8 cellular contexts compared by ENCODE assay signal in the genomic region with DNA sequence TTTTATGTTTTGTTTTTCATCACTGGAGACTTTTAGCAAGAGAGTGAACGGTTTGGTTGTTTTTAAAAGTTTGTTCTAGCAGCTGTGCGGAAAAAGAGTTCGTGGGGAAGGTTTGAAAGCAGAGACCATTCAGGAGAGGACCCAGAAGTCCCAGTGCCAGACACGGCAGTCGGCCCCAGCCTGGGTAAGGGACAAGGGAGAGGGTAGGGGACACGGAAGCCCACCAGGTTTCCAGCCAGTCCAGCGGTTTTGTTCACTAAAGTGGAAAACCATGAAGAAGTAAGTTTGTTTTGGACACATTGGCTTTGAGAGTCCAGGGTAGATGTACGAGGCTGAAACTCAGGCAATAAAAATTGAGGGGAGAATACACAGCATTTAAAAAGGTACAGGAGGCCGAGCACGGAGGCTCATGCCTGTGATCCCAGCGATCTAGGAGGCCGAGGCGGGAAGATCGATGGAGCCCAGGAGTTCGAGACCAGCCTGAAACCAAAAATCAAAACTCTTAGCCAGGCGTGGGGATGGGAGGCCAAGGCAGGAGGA. TPM values are rescaled to one million over a fixed set of nuclear protein-coding genes. Genes with fewer than 3 reads are reported as not detected.
DNase-seq lines count a peak whose midpoint lies in the region; ATAC-seq, FAIRE-seq and TF ChIP-seq lines count a peak whose summit lies in the region.

No MANE protein-coding gene starts in this region.

- WGBS in H9 (ENCODE audit: extremely low coverage, insufficient read length, low lambda C conversion rate) = no CpG with 5 or more reads among the region's 16 CpGs
- 82% methylated on average over 16 of the region's 16 CpGs for WGBS in hepatocyte (ENCODE audit: low lambda C conversion rate, missing lambda C conversion rate)
- WGBS in smooth muscle cell (ENCODE audit: low lambda C conversion rate) = 78% methylated on average over 16 of the region's 16 CpGs

- H2AFZ ChIP-seq in H9 (ENCODE audit: low read length) (no peak overlapping the region), hepatocyte (peak overlapping the region; percentile 47), smooth muscle cell (ENCODE audit: low read depth) (peak overlapping the region; percentile 9)

- POLR2A ChIA-PET in activated CD4-positive, alpha-beta memory T cell treated with anti-CD3 and anti-CD28 coated beads for 36 hours (lab: Charles Lee) = no interaction called here
- POLR2A ChIA-PET in GM10248 (lab: Yijun Ruan, JAX) = no interaction called here

- peak overlapping the region; percentile 63 for H3K18ac ChIP-seq in H9 (ENCODE audit: insufficient read length, low read depth, low read length)

- no peak for DNase-seq in H9
- DNase-seq in activated CD4-positive, alpha-beta memory T cell treated with anti-CD3 and anti-CD28 coated beads for 36 hours = no peak
- no peak for DNase-seq in hepatocyte (ENCODE audit: low spot score)
- no peak for DNase-seq in smooth muscle cell (lab: John Stamatoyannopoulos, UW; ENCODE audit: unreplicated experiment)
- no peak for DNase-seq in GM10248 (ENCODE audit: extremely low spot score)
- no peak for DNase-seq in NCI-H82 treated with DMSO at 0.1 percent for 48 hours (lab: John Stamatoyannopoulos, UW; ENCODE audit: unreplicated experiment)
- DNase-seq in HTR-8/SVneo (ENCODE audit: insufficient read length, low spot score) = no peak

- H2AK5ac ChIP-seq in H9 (ENCODE audit: insufficient read length, low read length) = no peak overlapping the region

- H3T11ph ChIP-seq in H9 (ENCODE audit: low read length) = no peak overlapping the region

- no peak overlapping the region for H3K56ac ChIP-seq in H9 (ENCODE audit: insufficient read length, low read depth, low read length)

- H3K4me1 ChIP-seq in H9 (ENCODE audit: insufficient read depth, low read length) (no peaks in the 10 kb centered on the region), hepatocyte (ENCODE audit: insufficient read depth) (peaks cover 4% of the 10 kb centered on the region), smooth muscle cell (ENCODE audit: low read depth) (peaks cover 3% of the 10 kb centered on the region)

- intact Hi-C loops in activated CD4-positive, alpha-beta memory T cell treated with anti-CD3 and anti-CD28 coated beads for 36 hours (cut with micrococcal nuclease) = no loop called here

- H3K9me3 ChIP-seq in H9 (ENCODE audit: control insufficient read depth, low read depth, low read length) (no peaks in the 10 kb centered on the region), hepatocyte (ENCODE audit: low read depth) (no peaks in the 10 kb centered on the region), smooth muscle cell (replicated peaks; ENCODE audit: low read depth) (no peaks in the 10 kb centered on the region)

- no peaks in the 10 kb centered on the region for H3K79me2 ChIP-seq in H9 (ENCODE audit: insufficient read depth, low read length)
- no peaks in the 10 kb centered on the region for H3K79me2 ChIP-seq in hepatocyte
- H3K79me2 ChIP-seq in smooth muscle cell (ENCODE audit: low read depth) = no peaks in the 10 kb centered on the region

- H3F3A ChIP-seq in smooth muscle cell (ENCODE audit: low read depth) = peaks cover 6% of the 10 kb centered on the region

- peak overlapping the region; percentile 78 to 83 for H3K4me3 Mint-ChIP-seq in H9
- H3K4me3 Mint-ChIP-seq in activated CD4-positive, alpha-beta memory T cell treated with anti-CD3 and anti-CD28 coated beads for 36 hours = peak overlapping the region; percentile 87

- H3K9me2 ChIP-seq in hepatocyte (replicated peaks; ENCODE audit: insufficient read depth) = no peaks in the 10 kb centered on the region

- H3K4me1 Mint-ChIP-seq in H9 = peaks cover 18 to 22% of the 10 kb centered on the region in 2 experiments
- H3K4me1 Mint-ChIP-seq in activated CD4-positive, alpha-beta memory T cell treated with anti-CD3 and anti-CD28 coated beads for 36 hours (ENCODE audit: low read depth) = peaks cover 59% of the 10 kb centered on the region

- H3K4me2 ChIP-seq in H9 (ENCODE audit: insufficient read depth, insufficient read length, low read length) = peak overlapping the region; percentile 28
- peak overlapping the region; percentile 67 for H3K4me2 ChIP-seq in hepatocyte
- H3K4me2 ChIP-seq in smooth muscle cell = peak overlapping the region; percentile 59

- TF ChIP-seq CTCF in H9 (conservative IDR thresholded peaks at IDR 0.05) (no peak), hepatocyte (IDR thresholded peaks at IDR 0.05; ENCODE audit: poor library complexity) (no peak), smooth muscle cell (IDR thresholded peaks at IDR 0.05; ENCODE audit: borderline replicate concordance, insufficient read depth, poor library complexity, severe bottlenecking) (no peak), GM10248 (IDR thresholded peaks at IDR 0.05; ENCODE audit: control extremely low read depth, extremely low read depth, low read depth, missing control alignments) (no peak)

- H3K27ac ChIP-seq in H9 (ENCODE audit: insufficient read length, low read depth, low read length) (no peak overlapping the region), hepatocyte (peak overlapping the region; percentile 43), smooth muscle cell (ENCODE audit: low read depth) (no peak overlapping the region)

- H3K4me3 ChIP-seq in hepatocyte (no peak overlapping the region), smooth muscle cell (peak overlapping the region; percentile 33)

- H3K9ac ChIP-seq in H9 (ENCODE audit: extremely low read depth, insufficient read length, low read length) (peak overlapping the region; percentile 19), smooth muscle cell (ENCODE audit: low read depth) (no peak overlapping the region)

- H3K9me3 Mint-ChIP-seq in H9 = peaks cover 0 to under 1% of the 10 kb centered on the region in 2 experiments
- peaks cover 3% of the 10 kb centered on the region for H3K9me3 Mint-ChIP-seq in activated CD4-positive, alpha-beta memory T cell treated with anti-CD3 and anti-CD28 coated beads for 36 hours

- no peak overlapping the region for H2BK120ac ChIP-seq in H9 (ENCODE audit: low read depth, low read length, poor library complexity, severe bottlenecking)

- no peak overlapping the region for H4K5ac ChIP-seq in H9 (ENCODE audit: insufficient read length, low read depth, low read length)

- H2BK12ac ChIP-seq in H9 (ENCODE audit: insufficient read length, low read depth, low read length) = no peak overlapping the region

- H4K20me1 ChIP-seq in H9 (ENCODE audit: control insufficient read depth, insufficient read depth, insufficient read length) = no peaks in the 10 kb centered on the region
- no peaks in the 10 kb centered on the region for H4K20me1 ChIP-seq in hepatocyte (ENCODE audit: insufficient read depth, poor library complexity, severe bottlenecking)
- no peaks in the 10 kb centered on the region for H4K20me1 ChIP-seq in smooth muscle cell (ENCODE audit: low read depth)

- peak overlapping the region; percentile 46; the same call in 1 of the 2 replicates for H3K14ac ChIP-seq in H9 (ENCODE audit: insufficient read depth, low read length)

- H3K27ac Mint-ChIP-seq in H9 = peak overlapping the region; percentile 24 to 78 (median 68); a peak in 6 of 7 replicates
- peak overlapping the region; percentile 93 for H3K27ac Mint-ChIP-seq in activated CD4-positive, alpha-beta memory T cell treated with anti-CD3 and anti-CD28 coated beads for 36 hours

- H4K8ac ChIP-seq in H9 (replicated peaks; ENCODE audit: insufficient read length, low read depth, low read length) = no peak overlapping the region

- H3K36me3 Mint-ChIP-seq in H9 (ENCODE audit: insufficient read depth in 1 of 3, low read depth in 3 of 3) = peaks cover 0 to 3% (median under 1%) of the 10 kb centered on the region in 3 experiments; a peak in 3 of 7 replicates
- H3K36me3 Mint-ChIP-seq in activated CD4-positive, alpha-beta memory T cell treated with anti-CD3 and anti-CD28 coated beads for 36 hours = peaks cover 28% of the 10 kb centered on the region

- H3K4ac ChIP-seq in H9 (ENCODE audit: low read depth, low read length) = no peak overlapping the region; the same call in 1 of the 2 replicates

- no peak for ATAC-seq in GM21723 (IDR thresholded peaks at IDR 0.05; ENCODE audit: unreplicated experiment)

- H3K23me2 ChIP-seq in H9 (ENCODE audit: insufficient read length, low read depth, low read length, poor library complexity, severe bottlenecking) = no peaks in the 10 kb centered on the region

- H2BK5ac ChIP-seq in H9 (ENCODE audit: insufficient read length, low read length) = no peak overlapping the region

- no peaks in the 10 kb centered on the region for H3K79me1 ChIP-seq in H9 (ENCODE audit: insufficient read depth, low read depth, low read length, poor library complexity, severe bottlenecking)

- no peak overlapping the region for H4K91ac ChIP-seq in H9 (ENCODE audit: insufficient read length, low read depth, low read length)

- H3K36me3 ChIP-seq in hepatocyte (replicated peaks; ENCODE audit: insufficient read depth, low read depth) (no peaks in the 10 kb centered on the region), smooth muscle cell (ENCODE audit: low read depth) (no peaks in the 10 kb centered on the region)

- no peak overlapping the region for H2BK15ac ChIP-seq in H9 (ENCODE audit: low read depth, low read length)

- no peaks in the 10 kb centered on the region for H3K27me3 ChIP-seq in H9 (ENCODE audit: insufficient read depth, low read length)
- no peaks in the 10 kb centered on the region for H3K27me3 ChIP-seq in hepatocyte
- H3K27me3 ChIP-seq in smooth muscle cell (ENCODE audit: low read depth) = no peaks in the 10 kb centered on the region

- peaks cover 15% of the 10 kb centered on the region for H3K27me3 Mint-ChIP-seq in H9 (ENCODE audit: low read depth)
- H3K27me3 Mint-ChIP-seq in activated CD4-positive, alpha-beta memory T cell treated with anti-CD3 and anti-CD28 coated beads for 36 hours = peaks cover 5% of the 10 kb centered on the region

- H3K23ac ChIP-seq in H9 (ENCODE audit: insufficient read length, low read depth, low read length) = no peak overlapping the region

- no peak overlapping the region for H2BK20ac ChIP-seq in H9 (ENCODE audit: low read depth, low read length, poor library complexity, severe bottlenecking)

- CTCF ChIA-PET in activated CD4-positive, alpha-beta memory T cell treated with anti-CD3 and anti-CD28 coated beads for 36 hours (lab: Charles Lee) = no interaction called here
- CTCF ChIA-PET in GM10248 (lab: Yijun Ruan, JAX) = no interaction called here

- FAIRE-seq in HTR-8/SVneo (lab: Jason Lieb, UNC) = no peak

RNA-seq across cellular contexts. Expression of gene RFLNB, which starts 36.4 kb away (rescaled TPM):
- total RNA-seq in H9 (2021) = 20.1 and 21.0 TPM in 2 replicates
- total RNA-seq in activated CD4-positive, alpha-beta memory T cell treated with anti-CD3 and anti-CD28 coated beads for 36 hours = 10 to 100 TPM; 49.0 to 49.1 TPM
- 23.7 and 27.9 TPM in 2 replicates for total RNA-seq in hepatocyte
- polyA plus RNA-seq in hepatocyte = 18.1 and 21.2 TPM in 2 replicates
- 28.1 and 37.7 TPM in 2 replicates for total RNA-seq in smooth muscle cell
- polyA plus RNA-seq in smooth muscle cell = 33.4 and 36.6 TPM in 2 replicates

RNA-seq across cellular contexts. Expression of gene RPH3AL, which starts 56.8 kb away (rescaled TPM):
- total RNA-seq in H9 (2021) (2.3 and 3.0 TPM in 2 replicates), hepatocyte (7.0 and 10.2 TPM in 2 replicates), smooth muscle cell (0.67 and 1.8 TPM in 2 replicates)
- total RNA-seq in activated CD4-positive, alpha-beta memory T cell treated with anti-CD3 and anti-CD28 coated beads for 36 hours = 1 to 10 TPM; 1.7 to 3.0 TPM
- polyA plus RNA-seq in hepatocyte (7.6 and 12.0 TPM in 2 replicates), smooth muscle cell (1.3 and 3.3 TPM in 2 replicates)
